ENCODE assay signal across 8 cellular contexts in the genomic region with DNA sequence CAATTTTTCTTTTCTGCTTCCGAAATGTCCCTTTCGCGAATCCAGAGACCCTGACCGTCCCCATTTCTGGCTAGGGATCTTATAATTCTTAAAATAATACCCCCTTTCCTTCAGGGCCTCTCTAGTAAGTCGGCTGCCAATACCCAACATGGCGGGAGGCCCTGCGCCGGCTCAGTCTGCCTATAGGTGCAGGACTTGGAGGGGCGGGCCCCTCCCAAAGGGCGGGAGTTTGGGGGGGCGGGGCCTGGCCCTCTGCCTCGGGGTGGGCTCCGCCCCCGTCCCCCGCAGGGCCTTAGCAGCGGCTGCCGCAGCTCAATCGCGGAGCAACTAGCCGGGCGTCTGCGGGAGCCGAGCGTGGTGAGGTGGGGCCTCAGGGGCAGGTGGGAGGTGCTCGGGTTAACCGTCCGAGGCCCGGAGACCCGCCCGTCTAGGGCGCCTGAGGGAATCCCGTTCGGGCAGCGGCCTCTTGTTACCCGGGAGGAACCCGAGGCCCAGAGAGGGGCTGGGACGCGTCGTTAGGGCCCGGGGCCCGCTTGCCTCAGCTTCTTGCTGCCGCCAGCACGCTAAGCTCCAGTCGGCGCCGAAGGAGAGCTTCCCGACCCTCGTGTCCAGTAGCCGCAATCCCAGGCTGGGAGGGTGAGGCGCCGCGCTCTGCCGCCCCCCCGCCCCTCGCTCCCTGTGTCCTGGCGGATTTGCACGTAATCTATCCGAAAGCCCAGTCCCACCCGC. TPM values are rescaled to one million over a fixed set of nuclear protein-coding genes. Genes with fewer than 3 reads are reported as not detected.
DNase-seq lines count a peak whose midpoint lies in the region; ATAC-seq and TF ChIP-seq lines count a peak whose summit lies in the region.

A gene with protein sequence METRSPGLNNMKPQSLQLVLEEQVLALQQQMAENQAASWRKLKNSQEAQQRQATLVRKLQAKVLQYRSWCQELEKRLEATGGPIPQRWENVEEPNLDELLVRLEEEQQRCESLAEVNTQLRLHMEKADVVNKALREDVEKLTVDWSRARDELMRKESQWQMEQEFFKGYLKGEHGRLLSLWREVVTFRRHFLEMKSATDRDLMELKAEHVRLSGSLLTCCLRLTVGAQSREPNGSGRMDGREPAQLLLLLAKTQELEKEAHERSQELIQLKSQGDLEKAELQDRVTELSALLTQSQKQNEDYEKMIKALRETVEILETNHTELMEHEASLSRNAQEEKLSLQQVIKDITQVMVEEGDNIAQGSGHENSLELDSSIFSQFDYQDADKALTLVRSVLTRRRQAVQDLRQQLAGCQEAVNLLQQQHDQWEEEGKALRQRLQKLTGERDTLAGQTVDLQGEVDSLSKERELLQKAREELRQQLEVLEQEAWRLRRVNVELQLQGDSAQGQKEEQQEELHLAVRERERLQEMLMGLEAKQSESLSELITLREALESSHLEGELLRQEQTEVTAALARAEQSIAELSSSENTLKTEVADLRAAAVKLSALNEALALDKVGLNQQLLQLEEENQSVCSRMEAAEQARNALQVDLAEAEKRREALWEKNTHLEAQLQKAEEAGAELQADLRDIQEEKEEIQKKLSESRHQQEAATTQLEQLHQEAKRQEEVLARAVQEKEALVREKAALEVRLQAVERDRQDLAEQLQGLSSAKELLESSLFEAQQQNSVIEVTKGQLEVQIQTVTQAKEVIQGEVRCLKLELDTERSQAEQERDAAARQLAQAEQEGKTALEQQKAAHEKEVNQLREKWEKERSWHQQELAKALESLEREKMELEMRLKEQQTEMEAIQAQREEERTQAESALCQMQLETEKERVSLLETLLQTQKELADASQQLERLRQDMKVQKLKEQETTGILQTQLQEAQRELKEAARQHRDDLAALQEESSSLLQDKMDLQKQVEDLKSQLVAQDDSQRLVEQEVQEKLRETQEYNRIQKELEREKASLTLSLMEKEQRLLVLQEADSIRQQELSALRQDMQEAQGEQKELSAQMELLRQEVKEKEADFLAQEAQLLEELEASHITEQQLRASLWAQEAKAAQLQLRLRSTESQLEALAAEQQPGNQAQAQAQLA (N-terminal part only) (plus strand): TSS at position 718 of the 729 bp plus-strand sequence. CDS start 6,770 bp downstream, outside the sequence.

- no peak for TF ChIP-seq CTCF in CD14-positive monocyte (IDR thresholded peaks at IDR 0.05)

- H3K4me3 Mint-ChIP-seq in CD14-positive monocyte = peak within 1 kb of the TSS; percentile 87 to 95

- peak within 1 kb of the TSS; percentile 85 to 99 (median 98) for H3K27ac Mint-ChIP-seq in CD14-positive monocyte

- DNase-seq in CD14-positive monocyte (ENCODE audit: low spot score) (peak; percentile 90), NCI-H748 treated with DMSO at 0.1 percent for 48 hours (lab: John Stamatoyannopoulos, UW) (peak; percentile 93), dedifferentiated amniotic fluid mesenchymal stem cell (ENCODE audit: extremely low spot score) (peak; percentile 87), left lobe of liver (ENCODE audit: low spot score) (peak; percentile 96)
- peak; percentile 86 to 92 for DNase-seq in activated CD4-positive, alpha-beta T cell treated with anti-CD3 and anti-CD28 coated beads, Interleukin-2, amount 50 U/mL, for 24 hours (ENCODE audit: low read depth in 1 of 2, low spot score in 1 of 2)
- peak; percentile 95 to 96 for DNase-seq in stimulated activated CD4-positive, alpha-beta T cell treated with anti-CD3 and anti-CD28 coated beads, Interleukin-2, amount 100 ng/mL, for 24 hours

- H3K27me3 Mint-ChIP-seq in CD14-positive monocyte (ENCODE audit: low read depth in 3 of 3) = no peaks in the 10 kb centered on the region

- H3K9me3 Mint-ChIP-seq in CD14-positive monocyte = no peaks in the 10 kb centered on the region

- peaks cover 17% of the 10 kb centered on the region for H3K4me1 Mint-ChIP-seq in CD14-positive monocyte

- intact Hi-C loops in CD14-positive monocyte (cut with micrococcal nuclease) = loop anchor here in 1 of 2 donors (2.0 to 10.0 kb wide), 2 partner anchors 88 to 160 kb away; a partner anchor contains a TSS

- ATAC-seq in GM19397 (IDR thresholded peaks at IDR 0.05; ENCODE audit: unreplicated experiment) (peak; percentile 94), HG03565 (IDR thresholded peaks at IDR 0.05; ENCODE audit: unreplicated experiment) (peak; percentile 83), left lobe of liver (peak; percentile 95)

- H3K36me3 Mint-ChIP-seq in CD14-positive monocyte = no peaks in the 10 kb centered on the region

RNA-seq across cellular contexts. Expression of the gene that starts here (rescaled TPM):
- 1 to 10 TPM in 1 of 2 donors, under 1 TPM in 1; 0.81 to 1.2 TPM for polyA plus RNA-seq in CD14-positive monocyte
- total RNA-seq in left lobe of liver = 14.6 TPM

Comparison
In these comparisons a context has a peak if more than half of its experiments do, and no peak if none do; other contexts are left out.
1. Peak in every context shown above with its lines: DNase-seq and ATAC-seq.